8 cellular contexts compared by ENCODE assay signal in genomic region chr1:116377564-116378529, GRCh38. TPM values are rescaled to one million over a fixed set of nuclear protein-coding genes. Genes with fewer than 3 reads are reported as not detected.
DNase-seq lines count a peak whose midpoint lies in the region; ATAC-seq and TF ChIP-seq lines count a peak whose summit lies in the region.

No MANE protein-coding gene starts in this region.

- peak overlapping the region; percentile 27 for H3K4me3 Mint-ChIP-seq in Caco-2 (ENCODE audit: unreplicated experiment)
- peak overlapping the region; percentile 94 for H3K4me3 Mint-ChIP-seq in MCF 10A (ENCODE audit: unreplicated experiment)

- H3K27me3 ChIP-seq in Caco-2 (replicated peaks; ENCODE audit: control insufficient read depth, insufficient read depth, low read length) (no peaks in the 10 kb centered on the region), SJSA1 (replicated peaks) (peaks cover under 1% of the 10 kb centered on the region; the same call in 1 of the 2 replicates)

- no peak overlapping the region for H3K4me3 ChIP-seq in Caco-2 (ENCODE audit: low read depth, low read length)
- peak overlapping the region; percentile 2; the same call in 1 of the 2 replicates for H3K4me3 ChIP-seq in SJSA1

- CTCF ChIA-PET in Caco-2 (lab: Charles Lee) = no interaction called here
- CTCF ChIA-PET in MCF 10A (lab: Yijun Ruan, JAX) = interaction anchor here (0.5 to 4.1 kb wide), 10 partner anchors 12 to 451 kb away, joined by 3 to 23 read pairs (median 4); no protein-coding TSS in a partner anchor

- H3K4me1 Mint-ChIP-seq in Caco-2 (ENCODE audit: low read depth, unreplicated experiment) (peaks cover 40% of the 10 kb centered on the region), MCF 10A (ENCODE audit: insufficient read depth, unreplicated experiment) (peaks cover 55% of the 10 kb centered on the region)

- peaks cover 51% of the 10 kb centered on the region for H3K36me3 Mint-ChIP-seq in Caco-2 (ENCODE audit: insufficient read depth, unreplicated experiment)
- peaks cover 55% of the 10 kb centered on the region for H3K36me3 Mint-ChIP-seq in MCF 10A (ENCODE audit: insufficient read depth, unreplicated experiment)

- H3K27me3 Mint-ChIP-seq in Caco-2 (ENCODE audit: insufficient read depth, unreplicated experiment) = no peaks in the 10 kb centered on the region
- no peaks in the 10 kb centered on the region for H3K27me3 Mint-ChIP-seq in MCF 10A (ENCODE audit: insufficient read depth, unreplicated experiment)

- BruUV-seq in Caco-2 (replicated peaks; lab: Mats Ljungman, UMichigan) = no TSS peak
- BruUV-seq in MCF 10A (replicated peaks; lab: Mats Ljungman, UMichigan) = TSS peak; percentile 32

- peak; percentile 59 for ATAC-seq in GM19372 (IDR thresholded peaks at IDR 0.05; ENCODE audit: low read depth, unreplicated experiment)
- ATAC-seq in HG03442 (IDR thresholded peaks at IDR 0.05; ENCODE audit: unreplicated experiment) = peak; percentile 72

- intact Hi-C loops in Caco-2 (cut with micrococcal nuclease; ENCODE audit: unreplicated experiment) (loop anchor here (5.0 kb wide), 1 partner anchor 99 kb away; no protein-coding TSS in a partner anchor), MCF 10A (cut with micrococcal nuclease) (loop anchor here (5.0 to 10.0 kb wide), 2 partner anchors 109 to 223 kb away; no protein-coding TSS in a partner anchor)

- H3K27ac Mint-ChIP-seq in Caco-2 (ENCODE audit: unreplicated experiment) (peak overlapping the region; percentile 63), MCF 10A (ENCODE audit: low read depth, unreplicated experiment) (peak overlapping the region; percentile 78)

- DNase-seq in Caco-2 = no peak
- DNase-seq in SJSA1 (ENCODE audit: low read depth in 1 of 2, low spot score in 2 of 2) = peak in 1 of 2 experiments; percentile 77
- DNase-seq in MCF 10A (ENCODE audit: unreplicated experiment) = peak; percentile 93
- DNase-seq in kidney glomerular epithelial cell (lab: John Stamatoyannopoulos, UW) = peak; percentile 87
- DNase-seq in stimulated activated CD4-positive, alpha-beta T cell treated with anti-CD3 and anti-CD28 coated beads, Interleukin-15, amount 100 ng/mL, for 24 hours = peak; percentile 45
- no peak for DNase-seq in NCI-H524 treated with DMSO at 0.1 percent for 48 hours (lab: John Stamatoyannopoulos, UW)

- POLR2A ChIA-PET in Caco-2 (lab: Charles Lee) (no interaction called here), MCF 10A (lab: Yijun Ruan, JAX) (interaction anchor here (0.6 to 6.6 kb wide), 21 partner anchors 9 to 246 kb away, joined by 3 to 110 read pairs (median 13); no protein-coding TSS in a partner anchor)

- H3K9me3 Mint-ChIP-seq in Caco-2 (ENCODE audit: unreplicated experiment) (no peaks in the 10 kb centered on the region), MCF 10A (ENCODE audit: unreplicated experiment) (no peaks in the 10 kb centered on the region)

- peaks cover 62% of the 10 kb centered on the region for H3K4me1 ChIP-seq in Caco-2
- peaks cover 51% of the 10 kb centered on the region for H3K4me1 ChIP-seq in SJSA1 (replicated peaks)

- H3K36me3 ChIP-seq in Caco-2 (ENCODE audit: control insufficient read depth, insufficient read depth, low read length) (no peaks in the 10 kb centered on the region), SJSA1 (no peaks in the 10 kb centered on the region; the same call in 1 of the 2 replicates)

- no peak for TF ChIP-seq CTCF in Caco-2 (IDR thresholded peaks at IDR 0.05; ENCODE audit: insufficient read depth in 1 of 2, low read depth in 1 of 2, low read length in 1 of 2, severe bottlenecking in 1 of 2, unreplicated experiment in 1 of 2)
- no peak for TF ChIP-seq CTCF in MCF 10A (IDR thresholded peaks at IDR 0.05; ENCODE audit: unreplicated experiment)

- H3K27ac ChIP-seq in SJSA1 = peak overlapping the region; percentile 58

- H3K9me3 ChIP-seq in Caco-2 = no peaks in the 10 kb centered on the region
- H3K9me3 ChIP-seq in SJSA1 (replicated peaks) = 0 out of 2 replicates have a peak, but pooled peaks cover under 1% of the 10 kb centered on the region

RNA-seq across cellular contexts. Expression of gene ATP1A1, which starts 4.8 kb away (rescaled TPM):
- total RNA-seq in Caco-2 (2022) (479 and 508 TPM in 2 replicates), MCF 10A (2022) (361 and 378 TPM in 2 replicates)
- 36.7 and 55.4 TPM in 2 replicates for total RNA-seq in SJSA1 (2014; rRNA removed; shearing (Covaris generic))

Comparison
In these comparisons a context has a peak if more than half of its experiments do, and no peak if none do; other contexts are left out.
1. DNase-seq: peak in MCF 10A (single experiment), kidney glomerular epithelial cell (single experiment) and stimulated activated CD4-positive, alpha-beta T cell treated with anti-CD3 and anti-CD28 coated beads, Interleukin-15, amount 100 ng/mL, for 24 hours (single experiment); none in Caco-2 (0 of 2) and NCI-H524 treated with DMSO at 0.1 percent for 48 hours (single experiment).